In the genomic region with DNA sequence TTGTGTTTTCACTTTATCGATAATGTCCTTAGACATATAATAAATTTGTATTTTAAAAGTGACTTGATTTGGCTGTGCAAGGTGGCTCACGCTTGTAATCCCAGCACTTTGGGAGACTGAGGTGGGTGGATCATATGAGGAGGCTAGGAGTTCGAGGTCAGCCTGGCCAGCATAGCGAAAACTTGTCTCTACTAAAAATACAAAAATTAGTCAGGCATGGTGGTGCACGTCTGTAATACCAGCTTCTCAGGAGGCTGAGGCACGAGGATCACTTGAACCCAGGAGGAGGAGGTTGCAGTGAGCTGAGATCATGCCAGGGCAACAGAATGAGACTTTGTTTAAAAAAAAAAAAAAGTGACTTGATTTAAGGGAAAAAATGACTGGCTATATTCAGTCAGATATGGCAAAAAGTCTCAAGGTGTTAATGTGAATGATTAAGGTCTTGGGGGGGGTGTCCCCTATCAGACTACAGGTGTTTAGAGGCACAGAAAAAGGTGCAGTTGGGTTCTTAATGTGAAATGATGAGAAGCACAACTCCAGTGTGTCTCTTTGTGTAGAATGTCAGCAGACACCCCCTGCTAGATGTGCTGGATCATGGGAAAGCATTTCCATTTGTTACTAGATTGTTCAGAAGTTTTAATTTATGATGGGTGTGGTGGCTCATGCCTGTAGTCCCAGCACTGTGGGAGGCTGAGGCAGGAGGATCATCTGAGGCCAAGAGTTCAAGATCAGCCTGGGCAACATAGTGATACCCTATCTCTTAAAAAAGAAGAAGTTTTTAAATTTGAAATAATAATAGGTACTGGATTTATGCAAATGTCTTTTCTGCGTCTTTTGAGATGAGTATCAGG, we compare ENCODE assay signal across 8 cellular contexts. TPM values are rescaled to one million over a fixed set of nuclear protein-coding genes. Genes with fewer than 3 reads are reported as not detected.
A peak's percentile ranks its signal among the peaks of the same experiment; 100 is the strongest.
DNase-seq lines count a peak whose midpoint lies in the region; ATAC-seq, FAIRE-seq and TF ChIP-seq lines count a peak whose summit lies in the region.

No MANE protein-coding gene starts in this region.

- no peak for FAIRE-seq in urothelium cell line (lab: Jason Lieb, UNC)

- H3K4me3 ChIP-seq in thoracic aorta: no peak overlapping the region

- peak overlapping the region; percentile 82 for H3K27ac Mint-ChIP-seq in activated naive CD8-positive, alpha-beta T cell treated with anti-CD3 and anti-CD28 coated beads, Interleukin-2, amount 50 U/mL, for 24 hours

- no peaks in the 10 kb centered on the region for H3K9me3 ChIP-seq in thoracic aorta

- H3K4me1 ChIP-seq in thoracic aorta (ENCODE audit: control insufficient read depth in 1 of 2, low read depth in 2 of 2): peaks cover 37 to 95% of the 10 kb centered on the region in 2 donors

- DNase-seq in activated T-cell treated with anti-CD3 and anti-CD28 coated beads, Interleukin-2, amount 50 U/mL, for 4 hours: no peak
- no peak for DNase-seq in activated T-cell treated with anti-CD3 and anti-CD28 coated beads, Interleukin-2, amount 50 U/mL, for 1 hour
- no peak for DNase-seq in activated naive CD8-positive, alpha-beta T cell treated with anti-CD3 and anti-CD28 coated beads, Interleukin-2, amount 50 U/mL, for 24 hours
- peak; percentile 45 for DNase-seq in left lobe of liver (ENCODE audit: low spot score)
- no peak for DNase-seq in thoracic aorta (ENCODE audit: low spot score)
- DNase-seq in urothelium cell line (ENCODE audit: low spot score): no peak
- DNase-seq in stimulated activated naive CD4-positive, alpha-beta T cell treated with Interleukin-2 at 50 U/mL for 16 hours (lab: John Stamatoyannopoulos, UW): no peak

- H3K27me3 Mint-ChIP-seq in activated T-cell treated with anti-CD3 and anti-CD28 coated beads, Interleukin-2, amount 50 U/mL, for 4 hours (ENCODE audit: low read depth): no peaks in the 10 kb centered on the region
- no peaks in the 10 kb centered on the region for H3K27me3 Mint-ChIP-seq in activated naive CD8-positive, alpha-beta T cell treated with anti-CD3 and anti-CD28 coated beads, Interleukin-2, amount 50 U/mL, for 24 hours

- no peak for TF ChIP-seq CTCF in thoracic aorta (IDR thresholded peaks at IDR 0.05)

- H3K4me1 Mint-ChIP-seq in activated T-cell treated with anti-CD3 and anti-CD28 coated beads, Interleukin-2, amount 50 U/mL, for 4 hours (ENCODE audit: low read depth): peaks cover 72% of the 10 kb centered on the region
- H3K4me1 Mint-ChIP-seq in activated naive CD8-positive, alpha-beta T cell treated with anti-CD3 and anti-CD28 coated beads, Interleukin-2, amount 50 U/mL, for 24 hours: peaks cover 80% of the 10 kb centered on the region

- peaks cover 44% of the 10 kb centered on the region for H3K36me3 Mint-ChIP-seq in activated T-cell treated with anti-CD3 and anti-CD28 coated beads, Interleukin-2, amount 50 U/mL, for 4 hours (ENCODE audit: insufficient read depth)
- peaks cover 55% of the 10 kb centered on the region for H3K36me3 Mint-ChIP-seq in activated naive CD8-positive, alpha-beta T cell treated with anti-CD3 and anti-CD28 coated beads, Interleukin-2, amount 50 U/mL, for 24 hours (ENCODE audit: low read depth)

- no peaks in the 10 kb centered on the region for H3K9me3 Mint-ChIP-seq in activated T-cell treated with anti-CD3 and anti-CD28 coated beads, Interleukin-2, amount 50 U/mL, for 4 hours
- H3K9me3 Mint-ChIP-seq in activated naive CD8-positive, alpha-beta T cell treated with anti-CD3 and anti-CD28 coated beads, Interleukin-2, amount 50 U/mL, for 24 hours: no peaks in the 10 kb centered on the region

- H3K27me3 ChIP-seq in thoracic aorta (replicated peaks; ENCODE audit: insufficient read depth): no peaks in the 10 kb centered on the region

- H3K27ac ChIP-seq in thoracic aorta: peak overlapping the region; percentile 51 to 55

- peaks cover 43% of the 10 kb centered on the region for H3K36me3 ChIP-seq in thoracic aorta

- ATAC-seq in activated T-cell treated with anti-CD3 and anti-CD28 coated beads, Interleukin-2, amount 50 U/mL, for 4 hours: peak; percentile 47 to 65
- ATAC-seq in activated naive CD8-positive, alpha-beta T cell treated with anti-CD3 and anti-CD28 coated beads, Interleukin-2, amount 50 U/mL, for 24 hours: peak; percentile 42
- ATAC-seq in left lobe of liver: no peak
- ATAC-seq in thoracic aorta (ENCODE audit: insufficient number of reproducible peaks, low FRiP score, low read depth): no peak
- ATAC-seq in GM18502 (IDR thresholded peaks at IDR 0.05; ENCODE audit: poor library complexity, unreplicated experiment): no peak

- peak overlapping the region; percentile 3 for H3K4me3 Mint-ChIP-seq in activated T-cell treated with anti-CD3 and anti-CD28 coated beads, Interleukin-2, amount 50 U/mL, for 4 hours
- H3K4me3 Mint-ChIP-seq in activated naive CD8-positive, alpha-beta T cell treated with anti-CD3 and anti-CD28 coated beads, Interleukin-2, amount 50 U/mL, for 24 hours: peak overlapping the region; percentile 62

RNA-seq across cellular contexts. Expression of gene NEAT1, which starts 17.0 kb away (rescaled TPM):
- 100 to 1,000 TPM in 2 of 3 donors, 10 to 100 TPM in 1; 95.5 to 136 (median 123) TPM for total RNA-seq in activated T-cell treated with anti-CD3 and anti-CD28 coated beads, Interleukin-2, amount 50 U/mL, for 4 hours
- 766 TPM for total RNA-seq in left lobe of liver
- 1,000 to 10,000 TPM in 1 of 2 donors, 100 to 1,000 TPM in 1; 848 to 1,659 TPM for total RNA-seq in thoracic aorta

RNA-seq across cellular contexts. Expression of gene FRMD8, which starts 53.1 kb away (rescaled TPM):
- 10 to 100 TPM; 43.0 to 49.2 (median 44.9) TPM for total RNA-seq in activated T-cell treated with anti-CD3 and anti-CD28 coated beads, Interleukin-2, amount 50 U/mL, for 4 hours
- total RNA-seq in left lobe of liver: 9.3 TPM
- 10 to 100 TPM; 45.2 to 45.9 TPM for total RNA-seq in thoracic aorta

RNA-seq across cellular contexts. Expression of gene SLC25A45, which starts 57.1 kb away (rescaled TPM):
- 10 to 100 TPM in 1 of 3 donors, 1 to 10 TPM in 2; 7.0 to 11.1 (median 9.5) TPM for total RNA-seq in activated T-cell treated with anti-CD3 and anti-CD28 coated beads, Interleukin-2, amount 50 U/mL, for 4 hours
- total RNA-seq in left lobe of liver (14.5 TPM), thoracic aorta (10 to 100 TPM; 19.0 to 26.7 TPM)

RNA-seq across cellular contexts. Expression of gene MALAT1, which starts 59.3 kb away (rescaled TPM):
- total RNA-seq in activated T-cell treated with anti-CD3 and anti-CD28 coated beads, Interleukin-2, amount 50 U/mL, for 4 hours: 1,000 to 10,000 TPM; 3,100 to 4,455 (median 3,753) TPM
- total RNA-seq in left lobe of liver (2,761 TPM), thoracic aorta (over 10,000 TPM; 20,776 to 38,952 TPM)

Comparison
In these comparisons a context has a peak if more than half of its experiments do, and no peak if none do; other contexts are left out.
1. ATAC-seq: peak in activated T-cell treated with anti-CD3 and anti-CD28 coated beads, Interleukin-2, amount 50 U/mL, for 4 hours (2 of 2) and activated naive CD8-positive, alpha-beta T cell treated with anti-CD3 and anti-CD28 coated beads, Interleukin-2, amount 50 U/mL, for 24 hours (single experiment); none in left lobe of liver (single experiment), thoracic aorta (single experiment) and GM18502 (single experiment).